Comparison of ENCODE assay signal across 15 cellular contexts in genomic region chr17:1551741-1552140, GRCh38. TPM values are rescaled to one million over a fixed set of nuclear protein-coding genes. Genes with fewer than 3 reads are reported as not detected.
DNase-seq lines count a peak whose midpoint lies in the region; ATAC-seq, FAIRE-seq and TF ChIP-seq lines count a peak whose summit lies in the region.
"Had no signal": no experiment of that assay in that cellular context is flagged by ENCODE, and none has a peak within 500 bp of the region (broad histone marks: within the 10 kb centered on the region; RNA-seq: fewer than 3 reads in every experiment).

No MANE protein-coding gene starts in this region.

- 95% methylated on average over 12 of the region's 12 CpGs for WGBS in prostate gland

- H3K27me3 ChIP-seq in prostate gland (replicated peaks; ENCODE audit: insufficient read depth) = no peaks in the 10 kb centered on the region

- H3K4me1 ChIP-seq in prostate gland (replicated peaks) = peaks cover 14% of the 10 kb centered on the region

- H3K36me3 ChIP-seq in prostate gland = peaks cover 0 to 4% of the 10 kb centered on the region in 2 donors

- peak in 1 of 2 donors; percentile 15 for ATAC-seq in stimulated activated naive B cell treated with anti-CD40 and anti-IgM and Interleukin-4, amounts not matched to agents 10 μg/mL and 1 μg/mL and 100 μg/mL, for 72 hours (replicated peaks)
- ATAC-seq in GM19328 (IDR thresholded peaks at IDR 0.05; ENCODE audit: unreplicated experiment) = no peak

- intact Hi-C loops in prostate gland (cut with DNase I) = no loop called here

- no peaks in the 10 kb centered on the region for H3K9me3 Mint-ChIP-seq in endothelial cell (ENCODE audit: unreplicated experiment)
- no peaks in the 10 kb centered on the region for H3K9me3 Mint-ChIP-seq in stimulated activated naive B cell treated with anti-CD40 and anti-IgM and Interleukin-4, amounts not matched to agents 10 μg/mL and 1 μg/mL and 100 μg/mL, for 72 hours
- H3K9me3 Mint-ChIP-seq: CD4-positive, alpha-beta T cell had no signal

- peaks cover 46% of the 10 kb centered on the region for H3K36me3 Mint-ChIP-seq in endothelial cell (ENCODE audit: low read depth, unreplicated experiment)
- H3K36me3 Mint-ChIP-seq in stimulated activated naive B cell treated with anti-CD40 and anti-IgM and Interleukin-4, amounts not matched to agents 10 μg/mL and 1 μg/mL and 100 μg/mL, for 72 hours = peaks cover 41 to 49% of the 10 kb centered on the region in 2 donors

- TF ChIP-seq POLR2A in GM12892 (IDR thresholded peaks at IDR 0.05; ENCODE audit: low read depth, low read length) (no peak), prostate gland (IDR thresholded peaks at IDR 0.05) (no peak)

- H3K4me3 Mint-ChIP-seq in endothelial cell (ENCODE audit: unreplicated experiment) = peak overlapping the region; percentile 76
- H3K4me3 Mint-ChIP-seq in stimulated activated naive B cell treated with anti-CD40 and anti-IgM and Interleukin-4, amounts not matched to agents 10 μg/mL and 1 μg/mL and 100 μg/mL, for 72 hours = peak overlapping the region in 1 of 2 donors; percentile 50
- H3K4me3 Mint-ChIP-seq: B cell; CD4-positive, alpha-beta T cell had no signal

- H3K27ac ChIP-seq in RWPE1 (peak overlapping the region; percentile 86), prostate gland (no peak overlapping the region)
- H3K27ac ChIP-seq: HL-60 had no signal

- POLR2A ChIA-PET in RWPE1 (lab: Yijun Ruan, JAX; ENCODE audit: low non-redundant PET) = no interaction called here

- peaks cover 7% of the 10 kb centered on the region for H3K27me3 Mint-ChIP-seq in endothelial cell (ENCODE audit: unreplicated experiment)
- H3K27me3 Mint-ChIP-seq in stimulated activated naive B cell treated with anti-CD40 and anti-IgM and Interleukin-4, amounts not matched to agents 10 μg/mL and 1 μg/mL and 100 μg/mL, for 72 hours = no peaks in the 10 kb centered on the region
- H3K27me3 Mint-ChIP-seq: B cell; CD4-positive, alpha-beta T cell had no signal

- H3K4me3 ChIP-seq in prostate gland = no peak overlapping the region

- FAIRE-seq in GM12892 (lab: Jason Lieb, UNC) = peak; percentile 14
- FAIRE-seq: A204.1 had no signal

- H3K27ac Mint-ChIP-seq in endothelial cell (ENCODE audit: unreplicated experiment) = no peak overlapping the region
- H3K27ac Mint-ChIP-seq in stimulated activated naive B cell treated with anti-CD40 and anti-IgM and Interleukin-4, amounts not matched to agents 10 μg/mL and 1 μg/mL and 100 μg/mL, for 72 hours = peak overlapping the region; percentile 25
- H3K27ac Mint-ChIP-seq: B cell; CD4-positive, alpha-beta T cell had no signal

- no peak for DNase-seq in GM12892 (ENCODE audit: insufficient read length)
- no peak for DNase-seq in RWPE1 (ENCODE audit: low spot score)
- DNase-seq in endothelial cell (ENCODE audit: low spot score) = no peak
- DNase-seq in stimulated activated naive B cell treated with anti-CD40 and anti-IgM and Interleukin-4, amounts not matched to agents 10 μg/mL and 1 μg/mL and 100 μg/mL, for 72 hours = no peak
- no peak for DNase-seq in prostate gland (ENCODE audit: low spot score)
- DNase-seq in foreskin melanocyte = no peak
- DNase-seq: C1 segment of cervical spinal cord; Calu3; CD4-positive, alpha-beta T cell; DMS 273 treated with DMSO at 0.1 percent for 48 hours; HCEC 1CT had no signal

- H3K9me3 ChIP-seq in prostate gland = no peaks in the 10 kb centered on the region

- peaks cover 47% of the 10 kb centered on the region for H3K4me1 Mint-ChIP-seq in endothelial cell (ENCODE audit: unreplicated experiment)
- H3K4me1 Mint-ChIP-seq in stimulated activated naive B cell treated with anti-CD40 and anti-IgM and Interleukin-4, amounts not matched to agents 10 μg/mL and 1 μg/mL and 100 μg/mL, for 72 hours = peaks cover 29 to 46% of the 10 kb centered on the region in 2 donors

- no peak for TF ChIP-seq CTCF in RWPE1 (conservative IDR thresholded peaks at IDR 0.05; ENCODE audit: low read depth)
- TF ChIP-seq CTCF in endothelial cell (IDR thresholded peaks at IDR 0.05; ENCODE audit: unreplicated experiment) = no peak
- no peak for TF ChIP-seq CTCF in prostate gland (IDR thresholded peaks at IDR 0.05)

- CTCF ChIA-PET in RWPE1 (lab: Yijun Ruan, JAX) = no interaction called here

RNA-seq across cellular contexts. Expression of gene PITPNA, which starts 10.9 kb away (rescaled TPM):
- polyA plus RNA-seq in GM12892 (2012; ENCODE audit: missing spikeins) = 53.9 TPM
- total RNA-seq in endothelial cell (ENCODE audit: unreplicated experiment) (215 TPM), prostate gland (10 to 100 TPM; 51.6 to 57.5 TPM)

RNA-seq across cellular contexts. Expression of gene INPP5K, which starts 35.3 kb away (rescaled TPM):
- polyA plus RNA-seq in GM12892 (2012; ENCODE audit: missing spikeins) = 10.1 TPM
- total RNA-seq in endothelial cell (ENCODE audit: unreplicated experiment) (40.9 TPM), prostate gland (10 to 100 TPM; 82.7 to 87.4 TPM)

RNA-seq across cellular contexts. Expression of gene MYO1C, which starts 59.3 kb away (rescaled TPM):
- 38.4 TPM for polyA plus RNA-seq in GM12892 (2012; ENCODE audit: missing spikeins)
- total RNA-seq in endothelial cell (ENCODE audit: unreplicated experiment) (117 TPM), prostate gland (100 to 1,000 TPM in 1 of 2 donors, 10 to 100 TPM in 1; 94.4 to 120 TPM)
